In the genomic region with DNA sequence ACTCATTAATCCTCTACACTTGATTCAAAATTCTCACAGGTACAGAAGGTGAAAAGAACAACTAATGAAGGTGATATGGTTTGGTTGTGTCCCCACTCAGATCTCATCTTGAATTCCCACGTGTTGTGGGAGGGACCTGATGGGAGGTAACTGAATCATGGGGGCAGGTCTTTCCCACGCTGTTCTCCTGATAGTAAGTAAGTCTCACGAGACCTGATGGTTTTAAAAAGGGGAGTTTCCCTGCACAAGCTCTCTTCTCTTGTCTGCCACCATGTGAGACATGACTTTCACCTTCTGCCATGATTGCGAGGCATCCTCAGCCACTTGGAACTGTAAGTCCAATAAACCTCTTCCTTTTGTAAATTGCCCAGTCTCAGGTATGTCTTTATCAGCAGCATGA, we compare ENCODE assay signal across 2 cellular contexts.
TF ChIP-seq lines count a peak whose summit lies in the region.

No MANE protein-coding gene starts in this region.

TF ChIP-seq in A549, 52 proteins besides CTCF, POLR2A, EP300 and RAD21:
- TF ChIP-seq ZFP36 (IDR thresholded peaks at IDR 0.05; ENCODE audit: borderline replicate concordance, partially characterized antibody): peak; percentile 9

TF ChIP-seq in GM12878, 131 proteins besides CTCF, POLR2A, EP300 and RAD21:
- 0 out of 2 replicates have a peak, but pooled peaks have one; percentile 7 for TF ChIP-seq ZBTB33 (IDR thresholded peaks at IDR 0.05)
- TF ChIP-seq, protein P1, sequence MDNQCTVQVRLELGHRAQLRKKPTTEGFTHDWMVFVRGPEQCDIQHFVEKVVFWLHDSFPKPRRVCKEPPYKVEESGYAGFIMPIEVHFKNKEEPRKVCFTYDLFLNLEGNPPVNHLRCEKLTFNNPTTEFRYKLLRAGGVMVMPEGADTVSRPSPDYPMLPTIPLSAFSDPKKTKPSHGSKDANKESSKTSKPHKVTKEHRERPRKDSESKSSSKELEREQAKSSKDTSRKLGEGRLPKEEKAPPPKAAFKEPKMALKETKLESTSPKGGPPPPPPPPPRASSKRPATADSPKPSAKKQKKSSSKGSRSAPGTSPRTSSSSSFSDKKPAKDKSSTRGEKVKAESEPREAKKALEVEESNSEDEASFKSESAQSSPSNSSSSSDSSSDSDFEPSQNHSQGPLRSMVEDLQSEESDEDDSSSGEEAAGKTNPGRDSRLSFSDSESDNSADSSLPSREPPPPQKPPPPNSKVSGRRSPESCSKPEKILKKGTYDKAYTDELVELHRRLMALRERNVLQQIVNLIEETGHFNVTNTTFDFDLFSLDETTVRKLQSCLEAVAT (IDR thresholded peaks at IDR 0.05): 0 out of 2 replicates have a peak, but pooled peaks have one; percentile 62
- peak; percentile 82 for TF ChIP-seq KLF5 (IDR thresholded peaks at IDR 0.05; ENCODE audit: partially characterized antibody)
- TF ChIP-seq MEF2B (IDR thresholded peaks at IDR 0.05; ENCODE audit: partially characterized antibody, poor library complexity, severe bottlenecking): peak; percentile 81
